Comparison of ENCODE assay signal across 31 cellular contexts in the genomic region with DNA sequence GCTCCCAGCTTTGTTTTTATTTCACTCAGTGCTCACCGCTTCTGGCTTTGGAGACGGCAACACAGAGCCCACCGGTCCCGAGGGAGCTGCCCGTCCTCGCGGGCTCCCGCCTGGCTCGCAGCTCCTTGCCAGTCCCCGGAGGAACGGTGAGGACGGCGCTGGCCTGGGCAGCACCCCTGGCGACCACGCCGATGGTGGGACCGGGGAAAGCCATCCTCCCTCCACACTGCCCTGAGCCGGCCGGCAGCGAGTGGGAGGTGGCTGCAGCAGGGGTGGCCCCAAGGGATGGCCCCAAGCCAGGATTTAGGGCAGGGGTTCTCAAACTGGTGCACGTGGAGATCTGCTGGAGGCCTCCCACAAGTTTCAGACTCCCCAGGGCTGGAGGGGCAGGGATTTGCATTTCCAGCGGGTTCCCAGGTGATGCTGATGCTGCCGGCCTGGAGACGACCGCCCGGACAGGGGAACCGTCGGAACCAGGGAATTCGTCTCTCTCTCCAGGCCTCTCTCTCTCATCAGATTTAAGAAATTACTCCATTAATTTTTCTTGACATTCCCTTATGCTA.
"Had no signal": no experiment of that assay in that cellular context is flagged by ENCODE, and none has a peak within 500 bp of the region (broad histone marks: within the 10 kb centered on the region; RNA-seq: fewer than 3 reads in every experiment).

No MANE protein-coding gene starts in this region.

- H3K4me1 ChIP-seq: colonic mucosa, esophagus squamous epithelium, gastroesophageal sphincter had no signal

- H3K9me3 ChIP-seq: colonic mucosa, esophagus squamous epithelium, gastroesophageal sphincter had no signal

- FAIRE-seq: astrocyte, bronchial epithelial cell, endometrium, endothelial cell of umbilical vein had no signal

- H3K36me3 ChIP-seq: brain microvascular endothelial cell, colonic mucosa, esophagus squamous epithelium, gastroesophageal sphincter, WERI-Rb-1 had no signal

- DNase-seq: activated B cell treated with CpG ODN at 0.5 μM for 24 hours; activated CD4-positive, alpha-beta T cell treated with anti-CD3 and anti-CD28 coated beads for 48 hours; activated CD4-positive, alpha-beta T cell treated with anti-CD3 and anti-CD28 coated beads, Interleukin-2, amount 50 U/mL, for 1 hour; activated CD4-positive, alpha-beta T cell treated with anti-CD3 and anti-CD28 coated beads, Interleukin-2, amount 50 U/mL, for 48 hours; activated CD8-positive, alpha-beta memory T cell treated with anti-CD3 and anti-CD28 coated beads for 24 hours; activated CD8-positive, alpha-beta T cell treated with anti-CD3 and anti-CD28 coated beads for 36 hours; activated effector memory CD4-positive, alpha-beta T cell treated with Interleukin-2 at 50 U/mL for 16 hours; activated gamma-delta T cell treated with Interleukin-2 at 50 U/mL for 16 hours; activated naive CD4-positive, alpha-beta T cell treated with anti-CD3 and anti-CD28 coated beads, Interleukin-2, amount 50 U/mL, for 16 hours; activated naive CD4-positive, alpha-beta T cell treated with Interleukin-2 at 50 U/mL for 16 hours; activated T-cell treated with anti-CD3 and anti-CD28 coated beads, Interleukin-2, amount 50 U/mL, for 4 hours; amniotic stem cell; anterior cingulate cortex; brain microvascular endothelial cell; caudate nucleus; colonic mucosa; effector CD8-positive, alpha-beta T cell; esophagus squamous epithelium; foreskin melanocyte; T-helper 1 cell; T-helper 17 cell; T1000; WERI-Rb-1 had no signal

- H3K27ac ChIP-seq: brain microvascular endothelial cell, colonic mucosa, epithelial cell of prostate, esophagus squamous epithelium, gastroesophageal sphincter, WERI-Rb-1 had no signal

- H3K27me3 ChIP-seq: brain microvascular endothelial cell, colonic mucosa had no signal

- H3K4me3 ChIP-seq: colonic mucosa, esophagus squamous epithelium, gastroesophageal sphincter had no signal

- ATAC-seq: activated CD4-positive, CD25-positive, alpha-beta regulatory T cell treated with anti-CD3 and anti-CD28 coated beads, Interleukin-2, amount 50 U/mL, for 24 hours; activated CD8-positive, alpha-beta T cell treated with anti-CD3 and anti-CD28 coated beads for 36 hours; activated T-cell treated with anti-CD3 and anti-CD28 coated beads, Interleukin-2, amount 50 U/mL, for 4 hours; activated T-helper 17 cell treated with anti-CD3 and anti-CD28 coated beads, Interleukin-2, amount 50 U/mL, for 72 hours; gastroesophageal sphincter; T-helper 17 cell had no signal
